In genomic region chr22:46372686-46373085, GRCh38 we compare ENCODE assay signal across 15 cellular contexts.
"Had no signal": no experiment of that assay in that cellular context is flagged by ENCODE, and none has a peak within 500 bp of the region (broad histone marks: within the 10 kb centered on the region; RNA-seq: fewer than 3 reads in every experiment).

No MANE protein-coding gene starts in this region.

- H3K27ac ChIP-seq: brain microvascular endothelial cell, esophagus muscularis mucosa, heart right ventricle, spleen had no signal

- DNase-seq: activated CD8-positive, alpha-beta memory T cell treated with anti-CD3 and anti-CD28 coated beads for 24 hours; activated naive CD8-positive, alpha-beta T cell treated with anti-CD3 and anti-CD28 coated beads, Interleukin-2, amount 10 ng/mL, durations not matched to agents 7 days and 5 days; brain microvascular endothelial cell; central memory CD4-positive, alpha-beta T cell; cortex of kidney; effector CD4-positive, alpha-beta T cell; naive thymus-derived CD4-positive, alpha-beta T cell; nucleus accumbens; spleen; stimulated activated naive CD4-positive, alpha-beta T cell; T-helper 1 cell; T1000 had no signal

- H3K36me3 ChIP-seq: brain microvascular endothelial cell, heart right ventricle had no signal

- H3K4me3 ChIP-seq: esophagus muscularis mucosa, heart right ventricle, spleen had no signal

- H3K27me3 ChIP-seq: brain microvascular endothelial cell had no signal

- ATAC-seq: activated CD4-positive, CD25-positive, alpha-beta regulatory T cell treated with anti-CD3 and anti-CD28 coated beads, Interleukin-2, amount 50 U/mL, for 24 hours; heart right ventricle had no signal
